Comparison of ENCODE assay signal across 8 cellular contexts in genomic region chr16:57284952-57285263, GRCh38. TPM values are rescaled to one million over a fixed set of nuclear protein-coding genes. Genes with fewer than 3 reads are reported as not detected.
A peak's percentile ranks its signal among the peaks of the same experiment; 100 is the strongest.
DNase-seq lines count a peak whose midpoint lies in the region; ATAC-seq and TF ChIP-seq lines count a peak whose summit lies in the region.

No MANE protein-coding gene starts in this region.

- H3K9me3 ChIP-seq in iPS-15b (ENCODE audit: control insufficient read depth, insufficient read depth, low read length) = no peaks in the 10 kb centered on the region

- H3K27ac Mint-ChIP-seq in activated T-helper 2 cell treated with anti-CD3 and anti-CD28 coated beads, Interferon-gamma antibody, Interleukin-2, Interleukin-4, amounts not matched to agents 10 μg/mL and 5 μg/mL and 100 μg/mL, durations not matched to agents 14 hours and 24 hours and 36 hours = no peak overlapping the region
- no peak overlapping the region for H3K27ac Mint-ChIP-seq in stimulated activated memory B cell treated with anti-CD40 and anti-IgM and Interleukin-4, amounts not matched to agents 10 μg/mL and 1 μg/mL and 100 μg/mL, for 72 hours

- H3K9ac ChIP-seq in iPS-15b (ENCODE audit: low read depth, low read length) = peak overlapping the region; percentile 54

- no peak for ATAC-seq in stimulated activated memory B cell treated with anti-CD40 and anti-IgM and Interleukin-4, amounts not matched to agents 10 μg/mL and 1 μg/mL and 100 μg/mL, for 72 hours

- no peaks in the 10 kb centered on the region for H3K36me3 Mint-ChIP-seq in activated T-helper 2 cell treated with anti-CD3 and anti-CD28 coated beads, Interferon-gamma antibody, Interleukin-2, Interleukin-4, amounts not matched to agents 10 μg/mL and 5 μg/mL and 100 μg/mL, durations not matched to agents 14 hours and 24 hours and 36 hours (ENCODE audit: low read depth)
- no peaks in the 10 kb centered on the region for H3K36me3 Mint-ChIP-seq in stimulated activated memory B cell treated with anti-CD40 and anti-IgM and Interleukin-4, amounts not matched to agents 10 μg/mL and 1 μg/mL and 100 μg/mL, for 72 hours

- H3K4me3 ChIP-seq in HFF-Myc (replicated peaks; ENCODE audit: low read depth, low read length) (peak overlapping the region; percentile 38), iPS-15b (ENCODE audit: low read depth, low read length) (peak overlapping the region; percentile 68)

- intact Hi-C loops in activated T-helper 2 cell treated with anti-CD3 and anti-CD28 coated beads, Interferon-gamma antibody, Interleukin-2, Interleukin-4, amounts not matched to agents 10 μg/mL and 5 μg/mL and 100 μg/mL, durations not matched to agents 14 hours and 24 hours and 36 hours (cut with micrococcal nuclease) = no loop called here

- H3K27me3 ChIP-seq in iPS-15b (ENCODE audit: control insufficient read depth, insufficient read depth, low read length) = peaks cover 36% of the 10 kb centered on the region

- peaks cover 28% of the 10 kb centered on the region for H3K4me1 Mint-ChIP-seq in activated T-helper 2 cell treated with anti-CD3 and anti-CD28 coated beads, Interferon-gamma antibody, Interleukin-2, Interleukin-4, amounts not matched to agents 10 μg/mL and 5 μg/mL and 100 μg/mL, durations not matched to agents 14 hours and 24 hours and 36 hours (ENCODE audit: low read depth)
- H3K4me1 Mint-ChIP-seq in stimulated activated memory B cell treated with anti-CD40 and anti-IgM and Interleukin-4, amounts not matched to agents 10 μg/mL and 1 μg/mL and 100 μg/mL, for 72 hours = peaks cover 14% of the 10 kb centered on the region

- DNase-seq in HFF-Myc (ENCODE audit: extremely low read depth, low read depth) (no peak), kidney glomerular epithelial cell (lab: John Stamatoyannopoulos, UW) (no peak), KG1 (lab: John Stamatoyannopoulos, UW) (no peak), anterior cingulate cortex (lab: John Stamatoyannopoulos, UW) (no peak), NCI-H446 treated with DMSO at 0.1 percent for 48 hours (lab: John Stamatoyannopoulos, UW) (no peak)
- no peak for DNase-seq in activated T-helper 2 cell treated with anti-CD3 and anti-CD28 coated beads, Interferon-gamma antibody, Interleukin-2, Interleukin-4, amounts not matched to agents 10 μg/mL and 5 μg/mL and 100 μg/mL, durations not matched to agents 14 hours and 24 hours and 36 hours (ENCODE audit: low spot score)

- no peaks in the 10 kb centered on the region for H3K36me3 ChIP-seq in iPS-15b (ENCODE audit: control insufficient read depth, insufficient read depth, low read length)

- peak overlapping the region; percentile 70 for H3K4me3 Mint-ChIP-seq in activated T-helper 2 cell treated with anti-CD3 and anti-CD28 coated beads, Interferon-gamma antibody, Interleukin-2, Interleukin-4, amounts not matched to agents 10 μg/mL and 5 μg/mL and 100 μg/mL, durations not matched to agents 14 hours and 24 hours and 36 hours (ENCODE audit: low read depth)
- H3K4me3 Mint-ChIP-seq in stimulated activated memory B cell treated with anti-CD40 and anti-IgM and Interleukin-4, amounts not matched to agents 10 μg/mL and 1 μg/mL and 100 μg/mL, for 72 hours = peak overlapping the region; percentile 68

- no peaks in the 10 kb centered on the region for H3K9me3 Mint-ChIP-seq in activated T-helper 2 cell treated with anti-CD3 and anti-CD28 coated beads, Interferon-gamma antibody, Interleukin-2, Interleukin-4, amounts not matched to agents 10 μg/mL and 5 μg/mL and 100 μg/mL, durations not matched to agents 14 hours and 24 hours and 36 hours
- H3K9me3 Mint-ChIP-seq in stimulated activated memory B cell treated with anti-CD40 and anti-IgM and Interleukin-4, amounts not matched to agents 10 μg/mL and 1 μg/mL and 100 μg/mL, for 72 hours = no peaks in the 10 kb centered on the region

- no peak for TF ChIP-seq CTCF in HFF-Myc (IDR thresholded peaks at IDR 0.05; ENCODE audit: low read depth, low read length, missing control alignments)

- H3K27me3 Mint-ChIP-seq in activated T-helper 2 cell treated with anti-CD3 and anti-CD28 coated beads, Interferon-gamma antibody, Interleukin-2, Interleukin-4, amounts not matched to agents 10 μg/mL and 5 μg/mL and 100 μg/mL, durations not matched to agents 14 hours and 24 hours and 36 hours (ENCODE audit: low read depth) = peaks cover 28% of the 10 kb centered on the region
- peaks cover 31% of the 10 kb centered on the region for H3K27me3 Mint-ChIP-seq in stimulated activated memory B cell treated with anti-CD40 and anti-IgM and Interleukin-4, amounts not matched to agents 10 μg/mL and 1 μg/mL and 100 μg/mL, for 72 hours

- peaks cover 2% of the 10 kb centered on the region for H3K4me1 ChIP-seq in iPS-15b (ENCODE audit: control insufficient read depth, insufficient read depth, low read length)

RNA-seq across cellular contexts. Expression of gene PLLP, which starts 0.4 kb away (rescaled TPM):
- 0.30 and 0.34 TPM in 2 replicates for total RNA-seq in activated T-helper 2 cell treated with anti-CD3 and anti-CD28 coated beads, Interferon-gamma antibody, Interleukin-2, Interleukin-4, amounts not matched to agents 10 μg/mL and 5 μg/mL and 100 μg/mL, durations not matched to agents 14 hours and 24 hours and 36 hours

RNA-seq across cellular contexts. Expression of gene ARL2BP, which starts 39.8 kb away (rescaled TPM):
- total RNA-seq in activated T-helper 2 cell treated with anti-CD3 and anti-CD28 coated beads, Interferon-gamma antibody, Interleukin-2, Interleukin-4, amounts not matched to agents 10 μg/mL and 5 μg/mL and 100 μg/mL, durations not matched to agents 14 hours and 24 hours and 36 hours = 28.1 and 31.2 TPM in 2 replicates
